ENCODE assay signal across 11 cellular contexts in the genomic region with DNA sequence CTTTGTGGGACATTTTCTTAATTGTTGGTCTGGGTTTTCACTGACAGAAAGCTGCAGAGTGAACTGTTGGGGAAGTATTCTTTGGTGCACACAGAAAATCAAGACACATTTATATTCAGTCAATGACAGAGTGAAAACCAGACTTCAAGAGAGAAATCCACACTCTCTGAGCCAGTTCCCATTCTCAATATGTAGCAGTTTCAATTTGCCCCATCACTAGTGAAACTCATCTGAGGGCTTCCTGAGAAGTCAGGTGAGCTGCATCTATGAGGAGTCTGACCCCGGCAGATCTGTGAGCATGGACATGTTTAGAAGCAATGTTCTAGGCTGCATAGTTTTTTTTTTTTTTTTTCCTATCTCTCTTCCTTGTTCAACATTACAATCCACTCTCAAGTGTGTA.
DNase-seq lines count a peak whose midpoint lies in the region; ATAC-seq and TF ChIP-seq lines count a peak whose summit lies in the region.
"Had no signal": no experiment of that assay in that cellular context is flagged by ENCODE, and none has a peak within 500 bp of the region (broad histone marks: within the 10 kb centered on the region; RNA-seq: fewer than 3 reads in every experiment).

No MANE protein-coding gene starts in this region.

- no peak overlapping the region for H2BK120ac ChIP-seq in neuronal stem cell (ENCODE audit: low read depth, low read length)

- H3K4me1 Mint-ChIP-seq in T-helper 1 cell treated with Interleukin-12 subunit alpha and Interleukin-12 subunit beta and Interleukin-4 antibody, amounts not matched to agents 30 μg/mL and 1 μg/mL, for 36 hours (ENCODE audit: low read depth) = peaks cover 55% of the 10 kb centered on the region
- peaks cover 12% of the 10 kb centered on the region for H3K4me1 Mint-ChIP-seq in neural progenitor cell

- no peaks in the 10 kb centered on the region for H3F3A ChIP-seq in neural progenitor cell (ENCODE audit: low read depth)

- peaks cover 15% of the 10 kb centered on the region for H3K4me1 ChIP-seq in neural progenitor cell
- peaks cover 0 to 10% of the 10 kb centered on the region in 2 donors for H3K4me1 ChIP-seq in neuronal stem cell (ENCODE audit: control insufficient read depth in 2 of 2, insufficient read depth in 1 of 2, low read depth in 1 of 2, low read length in 2 of 2)
- H3K4me1 ChIP-seq: testis had no signal

- H2AFZ ChIP-seq in neural progenitor cell (replicated peaks) = no peak overlapping the region
- no peak overlapping the region for H2AFZ ChIP-seq in neuronal stem cell (ENCODE audit: low read length)

- no peak overlapping the region for H3K27ac ChIP-seq in neural progenitor cell
- no peak overlapping the region for H3K27ac ChIP-seq in neuronal stem cell (replicated peaks; ENCODE audit: low read length)
- H3K27ac ChIP-seq: testis had no signal

- H3K14ac ChIP-seq in neuronal stem cell (ENCODE audit: low read length) = no peak overlapping the region

- intact Hi-C loops in posterior cingulate gyrus (cut with DNase I) = no loop called here

- H2BK15ac ChIP-seq in neuronal stem cell (ENCODE audit: low read length) = no peak overlapping the region

- no peak overlapping the region for H3K4ac ChIP-seq in neuronal stem cell (ENCODE audit: low read length)

- H3K27ac Mint-ChIP-seq in T-helper 1 cell treated with Interleukin-12 subunit alpha and Interleukin-12 subunit beta and Interleukin-4 antibody, amounts not matched to agents 30 μg/mL and 1 μg/mL, for 36 hours = peak overlapping the region; percentile 38
- no peak overlapping the region for H3K27ac Mint-ChIP-seq in neural progenitor cell

- no peak overlapping the region for H3K9ac ChIP-seq in neural progenitor cell
- no peak overlapping the region for H3K9ac ChIP-seq in neuronal stem cell (ENCODE audit: low read depth, low read length, poor library complexity)

- H3K4me3 ChIP-seq in neural progenitor cell (no peak overlapping the region), neuronal stem cell (ENCODE audit: low read length in 2 of 2) (no peak overlapping the region)
- H3K4me3 ChIP-seq: mucosa of descending colon, testis had no signal

- H3K9me3 ChIP-seq in neural progenitor cell (ENCODE audit: low read depth) (no peaks in the 10 kb centered on the region), neuronal stem cell (replicated peaks in 1 of 2; ENCODE audit: control insufficient read depth in 2 of 2, insufficient read depth in 1 of 2, low read depth in 1 of 2, low read length in 2 of 2) (no peaks in the 10 kb centered on the region)
- H3K9me3 ChIP-seq: mucosa of descending colon, testis had no signal

- H4K8ac ChIP-seq in neuronal stem cell (ENCODE audit: low read depth, low read length) = no peak overlapping the region

- no peak overlapping the region for H2AK5ac ChIP-seq in neuronal stem cell (ENCODE audit: low read depth, low read length)

- H3K36me3 ChIP-seq in neural progenitor cell (no peaks in the 10 kb centered on the region), neuronal stem cell (replicated peaks in 1 of 2; ENCODE audit: control insufficient read depth in 2 of 2, insufficient read depth in 2 of 2, low read length in 2 of 2) (no peaks in the 10 kb centered on the region)

- H3K27me3 Mint-ChIP-seq in T-helper 1 cell treated with Interleukin-12 subunit alpha and Interleukin-12 subunit beta and Interleukin-4 antibody, amounts not matched to agents 30 μg/mL and 1 μg/mL, for 36 hours (ENCODE audit: low read depth) = no peaks in the 10 kb centered on the region
- H3K27me3 Mint-ChIP-seq in neural progenitor cell (ENCODE audit: insufficient read depth, low read depth) = no peaks in the 10 kb centered on the region

- no peak overlapping the region for H3K23ac ChIP-seq in neuronal stem cell (ENCODE audit: low read depth, low read length, poor library complexity)

- no peaks in the 10 kb centered on the region for H3K79me2 ChIP-seq in neural progenitor cell (ENCODE audit: low read depth)

- H4K20me1 ChIP-seq in neural progenitor cell (ENCODE audit: low read depth) = no peaks in the 10 kb centered on the region

- peaks cover 10% of the 10 kb centered on the region for H3K36me3 Mint-ChIP-seq in T-helper 1 cell treated with Interleukin-12 subunit alpha and Interleukin-12 subunit beta and Interleukin-4 antibody, amounts not matched to agents 30 μg/mL and 1 μg/mL, for 36 hours (ENCODE audit: low read depth)
- no peaks in the 10 kb centered on the region for H3K36me3 Mint-ChIP-seq in neural progenitor cell

- H2BK5ac ChIP-seq in neuronal stem cell (ENCODE audit: low read length) = no peak overlapping the region

- no CpG with 5 or more reads among the region's 1 CpG for WGBS in neuronal stem cell (ENCODE audit: extremely low coverage in 2 of 2, insufficient read length in 2 of 2, insufficient replicate concordance in 1 of 2), 2 donors

- peaks cover 4% of the 10 kb centered on the region for H3K9me3 Mint-ChIP-seq in T-helper 1 cell treated with Interleukin-12 subunit alpha and Interleukin-12 subunit beta and Interleukin-4 antibody, amounts not matched to agents 30 μg/mL and 1 μg/mL, for 36 hours
- no peaks in the 10 kb centered on the region for H3K9me3 Mint-ChIP-seq in neural progenitor cell

- H3K18ac ChIP-seq in neuronal stem cell (ENCODE audit: low read length) = no peak overlapping the region

- no peak for DNase-seq in neural progenitor cell (ENCODE audit: low spot score)
- DNase-seq in neuronal stem cell (ENCODE audit: low spot score) = no peak
- DNase-seq in ureter (ENCODE audit: low spot score) = no peak
- DNase-seq in posterior cingulate gyrus = no peak
- DNase-seq: mucosa of descending colon, SHP77, testis had no signal

- no peak for TF ChIP-seq CTCF in neural progenitor cell (IDR thresholded peaks at IDR 0.05)

- no peak overlapping the region for H4K91ac ChIP-seq in neuronal stem cell (ENCODE audit: low read depth, low read length, poor library complexity)

- peak overlapping the region; percentile 4 for H3K4me3 Mint-ChIP-seq in T-helper 1 cell treated with Interleukin-12 subunit alpha and Interleukin-12 subunit beta and Interleukin-4 antibody, amounts not matched to agents 30 μg/mL and 1 μg/mL, for 36 hours
- no peak overlapping the region for H3K4me3 Mint-ChIP-seq in neural progenitor cell

- ATAC-seq in GM18519 (IDR thresholded peaks at IDR 0.05; ENCODE audit: low FRiP score, unreplicated experiment) (peak; percentile 88), GM19452 (IDR thresholded peaks at IDR 0.05; ENCODE audit: unreplicated experiment) (peak; percentile 80), HG02943 (IDR thresholded peaks at IDR 0.05; ENCODE audit: low read depth, unreplicated experiment) (peak; percentile 71)
- ATAC-seq: mucosa of descending colon had no signal

- H3K79me1 ChIP-seq in neuronal stem cell (ENCODE audit: low read depth, low read length) = no peaks in the 10 kb centered on the region

- no peaks in the 10 kb centered on the region for H3K27me3 ChIP-seq in neural progenitor cell
- no peaks in the 10 kb centered on the region for H3K27me3 ChIP-seq in neuronal stem cell (ENCODE audit: control insufficient read depth in 3 of 3, insufficient read depth in 3 of 3, low read depth in 1 of 3, low read length in 3 of 3)
- H3K27me3 ChIP-seq: testis had no signal

- no peak overlapping the region for H2BK12ac ChIP-seq in neuronal stem cell (ENCODE audit: low read length)

- H3K4me2 ChIP-seq in neural progenitor cell (no peak overlapping the region), neuronal stem cell (ENCODE audit: insufficient read depth, low read length, poor library complexity, severe bottlenecking) (no peak overlapping the region)
